In genomic region chr2:211205358-211205757, GRCh38 we compare ENCODE assay signal across 7 cellular contexts.
"Had no signal": no experiment of that assay in that cellular context is flagged by ENCODE, and none has a peak within 500 bp of the region (broad histone marks: within the 10 kb centered on the region; RNA-seq: fewer than 3 reads in every experiment).

No MANE protein-coding gene starts in this region.

- FAIRE-seq: HTR-8/SVneo, K562 had no signal

- H3K4me3 ChIP-seq: K562 had no signal

- ATAC-seq: K562 had no signal

- H3K9ac ChIP-seq: KMS-11 had no signal

- DNase-seq: IMR-90, KBM-7, KG1 had no signal

- H3K27ac ChIP-seq: HL-60 had no signal
